Comparison of ENCODE assay signal across 8 cellular contexts in the genomic region with DNA sequence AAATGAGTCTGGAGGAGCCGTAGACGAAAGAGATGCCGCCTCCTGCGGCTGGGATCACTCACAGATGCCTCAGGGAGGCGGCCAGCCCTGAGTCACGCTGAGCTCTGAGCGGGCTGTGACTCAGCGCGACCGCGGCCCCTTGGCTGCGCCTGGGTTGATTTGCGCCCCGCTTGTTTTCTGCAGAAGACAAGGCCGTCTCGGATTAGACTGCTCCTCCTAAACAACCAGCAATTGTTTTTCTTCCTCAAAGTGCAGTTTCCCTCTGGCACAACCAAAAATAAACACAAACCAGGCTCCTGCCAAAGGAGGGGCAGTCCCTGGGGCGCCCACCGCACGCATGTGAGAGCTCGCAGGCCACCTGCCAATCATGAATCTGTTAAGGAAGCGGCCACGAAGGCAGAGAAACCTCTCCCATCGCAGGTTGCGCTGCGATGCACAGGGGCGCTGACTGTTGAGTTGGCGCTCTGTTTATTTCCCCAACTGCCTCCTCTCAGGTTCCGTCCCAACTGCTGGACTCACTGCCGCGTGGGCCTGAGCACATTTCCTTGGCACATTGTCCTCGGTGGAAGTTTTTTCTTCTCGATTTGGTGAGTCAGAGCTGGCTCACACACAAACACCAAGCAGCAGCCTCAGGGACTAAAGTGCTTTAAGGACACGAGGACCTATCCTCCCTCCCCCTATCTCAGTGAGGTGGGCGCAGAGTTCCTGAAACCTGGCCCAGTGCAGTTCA.
DNase-seq lines count a peak whose midpoint lies in the region; ATAC-seq and TF ChIP-seq lines count a peak whose summit lies in the region.

No MANE protein-coding gene starts in this region.

- H3K9ac ChIP-seq in HCT116 (ENCODE audit: low read length): peak overlapping the region; percentile 71

- H3K27me3 ChIP-seq in HCT116 (ENCODE audit: insufficient read depth, low read length) (no peaks in the 10 kb centered on the region), muscle layer of duodenum (ENCODE audit: low read depth, low read length) (no peaks in the 10 kb centered on the region)

- TF ChIP-seq POLR2A in HCT116 (IDR thresholded peaks at IDR 0.05; ENCODE audit: borderline replicate concordance, extremely low read depth, insufficient read depth, insufficient read length): peak; percentile 17

- no peaks in the 10 kb centered on the region for H4K20me1 ChIP-seq in HCT116 (ENCODE audit: insufficient read depth)

- H3K27ac ChIP-seq in HCT116 (ENCODE audit: low read depth, low read length) (peak overlapping the region; percentile 89), muscle layer of duodenum (ENCODE audit: low read length) (peak overlapping the region; percentile 60)

- TF ChIP-seq RAD21 in HCT116 (IDR thresholded peaks at IDR 0.05; ENCODE audit: low read depth): no peak

- H3K4me1 Mint-ChIP-seq in activated CD8-positive, alpha-beta memory T cell treated with anti-CD3 and anti-CD28 coated beads, Interleukin-2, amount 10 ng/mL, durations not matched to agents 7 days and 5 days: peaks cover 23% of the 10 kb centered on the region

- ATAC-seq in HCT116: peak; percentile 89
- ATAC-seq in activated CD8-positive, alpha-beta memory T cell treated with anti-CD3 and anti-CD28 coated beads, Interleukin-2, amount 10 ng/mL, durations not matched to agents 7 days and 5 days: peak; percentile 99

- no TSS peak for BruUV-seq in HCT116 (replicated peaks; lab: Mats Ljungman, UMichigan)

- H3K9me3 Mint-ChIP-seq in activated CD8-positive, alpha-beta memory T cell treated with anti-CD3 and anti-CD28 coated beads, Interleukin-2, amount 10 ng/mL, durations not matched to agents 7 days and 5 days (ENCODE audit: low read depth): no peaks in the 10 kb centered on the region

- DNase-seq in GM04503 (ENCODE audit: low read depth) (peak; percentile 70), HCT116 (ENCODE audit: low read depth, low spot score) (peak; percentile 90), MV-4-11 (lab: John Stamatoyannopoulos, UW) (peak; percentile 90), epidermal melanocyte (ENCODE audit: insufficient read length, low spot score) (peak; percentile 54), DMS79 treated with DMSO at 0.1 percent for 48 hours (lab: John Stamatoyannopoulos, UW) (no peak)
- DNase-seq in activated CD8-positive, alpha-beta memory T cell treated with anti-CD3 and anti-CD28 coated beads, Interleukin-2, amount 10 ng/mL, durations not matched to agents 7 days and 5 days: peak; percentile 87
- DNase-seq in stimulated activated CD8-positive, alpha-beta memory T cell treated with anti-CD3 and anti-CD28 coated beads, Interleukin-7, amount 100 ng/mL, for 24 hours (ENCODE audit: low read depth): peak; percentile 51

- CTCF ChIA-PET in HCT116 (lab: Charles Lee): interaction anchor here (0.9 to 1.1 kb wide), 2 partner anchors 8 to 57 kb away, joined by 4 read pairs; no protein-coding TSS in a partner anchor
- CTCF ChIA-PET in activated CD8-positive, alpha-beta memory T cell treated with anti-CD3 and anti-CD28 coated beads, Interleukin-2, amount 10 ng/mL, durations not matched to agents 7 days and 5 days (lab: Charles Lee): interaction anchor here (0.8 to 1.2 kb wide), 2 partner anchors 130 to 313 kb away, joined by 3 read pairs; no protein-coding TSS in a partner anchor

- peak overlapping the region; percentile 82 for H3K27ac Mint-ChIP-seq in activated CD8-positive, alpha-beta memory T cell treated with anti-CD3 and anti-CD28 coated beads, Interleukin-2, amount 10 ng/mL, durations not matched to agents 7 days and 5 days

- H3K4me3 ChIP-seq in HCT116 (replicated peaks in 1 of 2; ENCODE audit: low read depth in 1 of 2, low read length in 2 of 2) (peak overlapping the region; percentile 33 to 41), muscle layer of duodenum (ENCODE audit: low read depth in 1 of 2, low read length in 2 of 2) (peak overlapping the region; percentile 26 to 52)

- peak overlapping the region; percentile 59 for H3K4me3 Mint-ChIP-seq in activated CD8-positive, alpha-beta memory T cell treated with anti-CD3 and anti-CD28 coated beads, Interleukin-2, amount 10 ng/mL, durations not matched to agents 7 days and 5 days

- no peaks in the 10 kb centered on the region for H3K79me2 ChIP-seq in HCT116 (ENCODE audit: insufficient read depth, low read length)

- no peaks in the 10 kb centered on the region for H3K9me2 ChIP-seq in HCT116 (ENCODE audit: insufficient read depth)

- H3K4me2 ChIP-seq in HCT116 (ENCODE audit: low read length): peak overlapping the region; percentile 72

- H2AFZ ChIP-seq in HCT116 (ENCODE audit: low read depth, low read length, poor library complexity, severe bottlenecking): peak overlapping the region; percentile 52

- POLR2A ChIA-PET in HCT116 (lab: Charles Lee): interaction anchor here (1.1 to 1.7 kb wide), 3 partner anchors 20 to 1476 kb away, joined by 3 to 4 read pairs (median 3); no protein-coding TSS in a partner anchor

- H3K9me3 ChIP-seq in HCT116 (ENCODE audit: control insufficient read depth in 1 of 2, insufficient read depth in 1 of 2, low read depth in 1 of 2, low read length in 2 of 2) (no peaks in the 10 kb centered on the region), muscle layer of duodenum (ENCODE audit: control insufficient read depth in 1 of 2, low read length in 2 of 2) (no peaks in the 10 kb centered on the region)

- H3K36me3 Mint-ChIP-seq in activated CD8-positive, alpha-beta memory T cell treated with anti-CD3 and anti-CD28 coated beads, Interleukin-2, amount 10 ng/mL, durations not matched to agents 7 days and 5 days: peaks cover 1% of the 10 kb centered on the region

- RAD21 ChIA-PET in HCT116 (lab: Charles Lee; ENCODE audit: low non-redundant PET in 1 of 2, low total read pairs in 2 of 2, uncharacterized antibody in 2 of 2, unreplicated experiment in 2 of 2): no interaction called here

- intact Hi-C loops in HCT116 (cut with micrococcal nuclease): no loop called here

- no peaks in the 10 kb centered on the region for H3K27me3 Mint-ChIP-seq in activated CD8-positive, alpha-beta memory T cell treated with anti-CD3 and anti-CD28 coated beads, Interleukin-2, amount 10 ng/mL, durations not matched to agents 7 days and 5 days

- H3K4me1 ChIP-seq in HCT116 (ENCODE audit: control insufficient read depth in 1 of 2, insufficient read depth in 2 of 2, low read length in 2 of 2) (peaks cover 32 to 61% of the 10 kb centered on the region in 2 experiments), muscle layer of duodenum (ENCODE audit: control insufficient read depth in 1 of 2, insufficient read depth in 2 of 2, low read length in 2 of 2) (peaks cover 0 to 6% of the 10 kb centered on the region in 2 donors)

- no peak for TF ChIP-seq CTCF in HCT116 (IDR thresholded peaks at IDR 0.05 in 2 of 3, conservative IDR thresholded peaks at IDR 0.05 in 1 of 3; ENCODE audit: borderline replicate concordance in 1 of 3, insufficient read depth in 1 of 3, low read depth in 2 of 3, low read length in 2 of 3)

- H3K36me3 ChIP-seq in HCT116 (ENCODE audit: control insufficient read depth in 1 of 2, insufficient read depth in 2 of 2, low read length in 2 of 2) (no peaks in the 10 kb centered on the region), muscle layer of duodenum (ENCODE audit: control insufficient read depth in 1 of 2, insufficient read depth in 2 of 2, low read length in 2 of 2) (no peaks in the 10 kb centered on the region)

TF ChIP-seq in HCT116, 20 proteins besides CTCF, POLR2A, EP300 and RAD21:
- TF ChIP-seq POLR2AphosphoS5 (IDR thresholded peaks at IDR 0.05; ENCODE audit: low read depth, low read length) (peak; percentile 60; the same call in 1 of the 2 replicates), EZH2phosphoT487 (IDR thresholded peaks at IDR 0.05; ENCODE audit: borderline replicate concordance) (no peak), ZFX (IDR thresholded peaks at IDR 0.05) (peak; percentile 21; the same call in 1 of the 2 replicates), TCF7L2 (IDR thresholded peaks at IDR 0.05; ENCODE audit: borderline replicate concordance, extremely low read depth, insufficient read depth, insufficient read length) (peak; percentile 99)
